ENCODE assay signal across 8 cellular contexts in the genomic region with DNA sequence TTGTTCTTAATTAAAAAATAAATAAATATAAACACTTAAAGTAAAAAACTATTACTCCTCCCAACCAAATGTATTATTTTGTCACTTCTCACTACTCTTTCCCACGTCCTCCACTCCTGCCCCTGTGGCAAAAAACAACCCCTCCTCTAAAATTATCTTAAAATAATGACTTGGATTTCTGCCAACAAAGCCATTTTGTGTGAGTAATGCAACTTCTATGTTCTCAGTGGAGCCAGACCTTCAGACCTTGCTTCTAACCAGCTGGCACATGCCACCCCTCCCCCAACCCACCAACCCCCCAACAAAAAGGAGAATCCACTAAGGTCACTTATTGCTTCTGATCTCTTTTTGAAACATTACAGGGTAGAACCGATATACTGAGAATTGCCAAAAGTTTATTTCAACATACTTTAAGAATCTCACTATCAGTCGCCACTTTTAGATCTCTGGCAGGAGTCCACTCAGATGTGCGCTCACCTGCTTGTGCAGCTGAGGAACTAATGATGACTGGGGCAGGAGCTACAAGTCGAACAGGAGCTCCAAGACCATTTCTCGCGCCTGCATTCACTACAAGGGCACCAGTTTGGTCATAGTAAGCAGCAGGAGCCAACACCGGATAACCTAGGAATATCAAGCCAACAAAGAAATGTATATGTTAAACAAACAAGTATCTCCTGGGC. TPM values are rescaled to one million over a fixed set of nuclear protein-coding genes. Genes with fewer than 3 reads are reported as not detected.
DNase-seq lines count a peak whose midpoint lies in the region; ATAC-seq and TF ChIP-seq lines count a peak whose summit lies in the region.

No MANE protein-coding gene starts in this region.

- TF ChIP-seq CTCF in adrenal gland (IDR thresholded peaks at IDR 0.05) = no peak

- no peak overlapping the region for H3K4me2 ChIP-seq in mesendoderm (ENCODE audit: low read length)

- peaks cover 11% of the 10 kb centered on the region for H3K79me1 ChIP-seq in mesendoderm (ENCODE audit: low read length)

- no peak for TF ChIP-seq POLR2A in adrenal gland (IDR thresholded peaks at IDR 0.05)

- H2BK120ac ChIP-seq in mesendoderm (ENCODE audit: low read depth, low read length) = no peak overlapping the region

- no peak overlapping the region for H3K23ac ChIP-seq in mesendoderm (ENCODE audit: low read length)

- intact Hi-C loops in adrenal gland (cut with DNase I) = loop anchor here in 1 of 2 donors (10.0 kb wide), 1 partner anchor 88 kb away; no protein-coding TSS in a partner anchor

- no peak overlapping the region for H3K4ac ChIP-seq in mesendoderm (ENCODE audit: low read depth, low read length)

- H4K5ac ChIP-seq in mesendoderm (ENCODE audit: low read length) = no peak overlapping the region

- peak overlapping the region in 4 of 5 donors; percentile 2 to 80 (median 51) for H3K27ac ChIP-seq in adrenal gland
- H3K27ac ChIP-seq in mesendoderm (ENCODE audit: low read depth, low read length) = no peak overlapping the region

- ATAC-seq in HG03175 (IDR thresholded peaks at IDR 0.05; ENCODE audit: unreplicated experiment) (no peak), GM19328 (IDR thresholded peaks at IDR 0.05; ENCODE audit: unreplicated experiment) (no peak), HG03095 (IDR thresholded peaks at IDR 0.05; ENCODE audit: unreplicated experiment) (no peak)

- H3K27me3 ChIP-seq in adrenal gland (no peaks in the 10 kb centered on the region), mesendoderm (ENCODE audit: insufficient read depth, low read length, poor library complexity) (no peaks in the 10 kb centered on the region)

- H3K4me3 ChIP-seq in adrenal gland (no peak overlapping the region), mesendoderm (ENCODE audit: low read length) (no peak overlapping the region)

- H3K9me3 ChIP-seq in adrenal gland (replicated peaks in 1 of 3) = no peaks in the 10 kb centered on the region

- H3K56ac ChIP-seq in mesendoderm (ENCODE audit: low read length) = no peak overlapping the region

- no peak overlapping the region for H4K8ac ChIP-seq in mesendoderm (ENCODE audit: low read depth, low read length)

- no peak overlapping the region for H2BK15ac ChIP-seq in mesendoderm (replicated peaks; ENCODE audit: low read depth)

- H3K36me3 ChIP-seq in adrenal gland (replicated peaks in 1 of 2) (peaks cover 0 to 64% of the 10 kb centered on the region in 2 donors), mesendoderm (ENCODE audit: control insufficient read depth, insufficient read depth, low read length) (peaks cover 13% of the 10 kb centered on the region)

- H3K79me2 ChIP-seq in mesendoderm (ENCODE audit: control insufficient read depth, insufficient read depth, low read length) = peaks cover 12% of the 10 kb centered on the region

- no peak overlapping the region for H2AK5ac ChIP-seq in mesendoderm (ENCODE audit: low read length)

- H3K9ac ChIP-seq in mesendoderm (ENCODE audit: low read length) = no peak overlapping the region

- no peak overlapping the region for H3K18ac ChIP-seq in mesendoderm (ENCODE audit: low read length)

- DNase-seq in COLO668 (lab: John Stamatoyannopoulos, UW; ENCODE audit: unreplicated experiment) (peak; percentile 46), NCI-H1092 (lab: John Stamatoyannopoulos, UW) (peak; percentile 94), adrenal gland (peak; percentile 46 to 85 (median 78)), left kidney (ENCODE audit: low read depth, low spot score) (peak; percentile 57), mesendoderm (no peak)

- H3K4me1 ChIP-seq in adrenal gland (replicated peaks in 1 of 2) = peaks cover 23 to 58% of the 10 kb centered on the region in 2 donors
- H3K4me1 ChIP-seq in mesendoderm (ENCODE audit: control insufficient read depth, low read depth, low read length) = no peaks in the 10 kb centered on the region

- H2BK5ac ChIP-seq in mesendoderm (ENCODE audit: low read length) = no peak overlapping the region

- WGBS in adrenal gland, 4 donors = 44 to 55% (median 51%) methylated on average over 4 to 8 of the region's 8 CpGs
- 100% methylated on average over 1 of the region's 8 CpGs for WGBS in mesendoderm (ENCODE audit: extremely low coverage, insufficient coverage, low lambda C conversion rate)

RNA-seq across cellular contexts. Expression of a gene that starts 58.3 kb away (rescaled TPM):
- total RNA-seq in adrenal gland = 100 to 1,000 TPM; 119 to 536 (median 209) TPM
- 100 to 1,000 TPM in 2 of 3 donors, 10 to 100 TPM in 1; 85.5 to 190 (median 101) TPM for polyA plus RNA-seq in adrenal gland
- polyA plus RNA-seq in mesendoderm (2013, experiment 1 of 2) = 18.5 TPM
- 20.4 TPM for polyA plus RNA-seq in mesendoderm (2013, experiment 2 of 2)
